In genomic region chr10:59807629-59808620, GRCh38 we compare ENCODE assay signal across 1 cellular context.
TF ChIP-seq lines count a peak whose summit lies in the region.

No MANE protein-coding gene starts in this region.

TF ChIP-seq in GM23338, 12 proteins besides CTCF, POLR2A, EP300 and RAD21 (continued from another document):
- TF ChIP-seq, protein P1, sequence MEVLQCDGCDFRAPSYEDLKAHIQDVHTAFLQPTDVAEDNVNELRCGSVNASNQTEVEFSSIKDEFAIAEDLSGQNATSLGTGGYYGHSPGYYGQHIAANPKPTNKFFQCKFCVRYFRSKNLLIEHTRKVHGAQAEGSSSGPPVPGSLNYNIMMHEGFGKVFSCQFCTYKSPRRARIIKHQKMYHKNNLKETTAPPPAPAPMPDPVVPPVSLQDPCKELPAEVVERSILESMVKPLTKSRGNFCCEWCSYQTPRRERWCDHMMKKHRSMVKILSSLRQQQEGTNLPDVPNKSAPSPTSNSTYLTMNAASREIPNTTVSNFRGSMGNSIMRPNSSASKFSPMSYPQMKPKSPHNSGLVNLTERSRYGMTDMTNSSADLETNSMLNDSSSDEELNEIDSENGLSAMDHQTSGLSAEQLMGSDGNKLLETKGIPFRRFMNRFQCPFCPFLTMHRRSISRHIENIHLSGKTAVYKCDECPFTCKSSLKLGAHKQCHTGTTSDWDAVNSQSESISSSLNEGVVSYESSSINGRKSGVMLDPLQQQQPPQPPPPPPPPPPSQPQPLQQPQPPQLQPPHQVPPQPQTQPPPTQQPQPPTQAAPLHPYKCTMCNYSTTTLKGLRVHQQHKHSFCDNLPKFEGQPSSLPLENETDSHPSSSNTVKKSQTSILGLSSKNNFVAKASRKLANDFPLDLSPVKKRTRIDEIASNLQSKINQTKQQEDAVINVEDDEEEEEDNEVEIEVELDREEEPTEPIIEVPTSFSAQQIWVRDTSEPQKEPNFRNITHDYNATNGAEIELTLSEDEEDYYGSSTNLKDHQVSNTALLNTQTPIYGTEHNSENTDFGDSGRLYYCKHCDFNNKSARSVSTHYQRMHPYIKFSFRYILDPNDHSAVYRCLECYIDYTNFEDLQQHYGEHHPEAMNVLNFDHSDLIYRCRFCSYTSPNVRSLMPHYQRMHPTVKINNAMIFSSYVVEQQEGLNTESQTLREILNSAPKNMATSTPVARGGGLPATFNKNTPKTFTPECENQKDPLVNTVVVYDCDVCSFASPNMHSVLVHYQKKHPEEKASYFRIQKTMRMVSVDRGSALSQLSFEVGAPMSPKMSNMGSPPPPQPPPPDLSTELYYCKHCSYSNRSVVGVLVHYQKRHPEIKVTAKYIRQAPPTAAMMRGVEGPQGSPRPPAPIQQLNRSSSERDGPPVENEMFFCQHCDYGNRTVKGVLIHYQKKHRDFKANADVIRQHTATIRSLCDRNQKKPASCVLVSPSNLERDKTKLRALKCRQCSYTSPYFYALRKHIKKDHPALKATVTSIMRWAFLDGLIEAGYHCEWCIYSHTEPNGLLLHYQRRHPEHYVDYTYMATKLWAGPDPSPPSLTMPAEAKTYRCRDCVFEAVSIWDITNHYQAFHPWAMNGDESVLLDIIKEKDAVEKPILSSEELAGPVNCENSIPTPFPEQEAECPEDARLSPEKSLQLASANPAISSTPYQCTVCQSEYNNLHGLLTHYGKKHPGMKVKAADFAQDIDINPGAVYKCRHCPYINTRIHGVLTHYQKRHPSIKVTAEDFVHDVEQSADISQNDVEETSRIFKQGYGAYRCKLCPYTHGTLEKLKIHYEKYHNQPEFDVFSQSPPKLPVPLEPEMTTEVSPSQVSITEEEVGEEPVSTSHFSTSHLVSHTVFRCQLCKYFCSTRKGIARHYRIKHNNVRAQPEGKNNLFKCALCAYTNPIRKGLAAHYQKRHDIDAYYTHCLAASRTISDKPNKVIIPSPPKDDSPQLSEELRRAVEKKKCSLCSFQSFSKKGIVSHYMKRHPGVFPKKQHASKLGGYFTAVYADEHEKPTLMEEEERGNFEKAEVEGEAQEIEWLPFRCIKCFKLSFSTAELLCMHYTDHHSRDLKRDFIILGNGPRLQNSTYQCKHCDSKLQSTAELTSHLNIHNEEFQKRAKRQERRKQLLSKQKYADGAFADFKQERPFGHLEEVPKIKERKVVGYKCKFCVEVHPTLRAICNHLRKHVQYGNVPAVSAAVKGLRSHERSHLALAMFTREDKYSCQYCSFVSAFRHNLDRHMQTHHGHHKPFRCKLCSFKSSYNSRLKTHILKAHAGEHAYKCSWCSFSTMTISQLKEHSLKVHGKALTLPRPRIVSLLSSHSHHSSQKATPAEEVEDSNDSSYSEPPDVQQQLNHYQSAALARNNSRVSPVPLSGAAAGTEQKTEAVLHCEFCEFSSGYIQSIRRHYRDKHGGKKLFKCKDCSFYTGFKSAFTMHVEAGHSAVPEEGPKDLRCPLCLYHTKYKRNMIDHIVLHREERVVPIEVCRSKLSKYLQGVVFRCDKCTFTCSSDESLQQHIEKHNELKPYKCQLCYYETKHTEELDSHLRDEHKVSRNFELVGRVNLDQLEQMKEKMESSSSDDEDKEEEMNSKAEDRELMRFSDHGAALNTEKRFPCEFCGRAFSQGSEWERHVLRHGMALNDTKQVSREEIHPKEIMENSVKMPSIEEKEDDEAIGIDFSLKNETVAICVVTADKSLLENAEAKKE (CRISPR knock-in tag; IDR thresholded peaks at IDR 0.05) = no peak
- no peak for TF ChIP-seq STAT1 (IDR thresholded peaks at IDR 0.05; ENCODE audit: unreplicated experiment)
- TF ChIP-seq JUNB (IDR thresholded peaks at IDR 0.05; ENCODE audit: unreplicated experiment) = no peak
TF ChIP-seq in GM23338: peak in this region for 0.
